ENCODE assay signal across 14 cellular contexts in the genomic region with DNA sequence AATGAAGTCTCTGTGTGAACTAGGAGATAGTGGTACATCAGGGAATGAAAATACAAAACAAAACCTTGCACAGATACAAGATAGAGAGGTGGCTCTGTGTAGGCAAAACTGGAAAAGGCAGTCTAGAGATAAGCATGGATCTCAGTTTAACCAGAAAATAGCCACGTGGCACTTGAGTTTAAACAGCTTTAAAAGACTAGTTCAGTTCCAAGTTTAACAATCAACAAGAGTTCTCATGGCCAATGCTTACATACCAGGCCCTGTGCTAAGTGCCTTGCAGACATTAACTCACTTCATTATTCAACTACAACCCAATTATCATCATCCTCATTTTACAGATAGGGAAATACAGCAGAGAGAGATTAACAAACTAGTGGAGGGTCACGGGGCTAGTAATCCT.
DNase-seq lines count a peak whose midpoint lies in the region; ATAC-seq and TF ChIP-seq lines count a peak whose summit lies in the region.
"Had no signal": no experiment of that assay in that cellular context is flagged by ENCODE, and none has a peak within 500 bp of the region (broad histone marks: within the 10 kb centered on the region; RNA-seq: fewer than 3 reads in every experiment).

No MANE protein-coding gene starts in this region.

- H3K4me3 ChIP-seq in Karpas-422 (ENCODE audit: low read length) (no peak overlapping the region), left lung (no peak overlapping the region), smooth muscle cell (no peak overlapping the region)
- H3K4me3 ChIP-seq: A549 had no signal

- H4K20me1 ChIP-seq in Karpas-422 (ENCODE audit: insufficient read depth, low read depth, low read length) = no peaks in the 10 kb centered on the region
- no peaks in the 10 kb centered on the region for H4K20me1 ChIP-seq in smooth muscle cell (ENCODE audit: low read depth)

- no peaks in the 10 kb centered on the region for H3F3A ChIP-seq in smooth muscle cell (ENCODE audit: low read depth)

- H3K4me1 ChIP-seq in Karpas-422 (ENCODE audit: low read length) (peaks cover 28% of the 10 kb centered on the region), left lung (no peaks in the 10 kb centered on the region), smooth muscle cell (ENCODE audit: low read depth) (no peaks in the 10 kb centered on the region)
- H3K4me1 ChIP-seq: A549, BE2C had no signal

- no peak for DNase-seq in Karpas-422
- DNase-seq in OCI-M1 (lab: John Stamatoyannopoulos, UW) = peak; percentile 26
- DNase-seq in left lung = no peak
- DNase-seq in smooth muscle cell (lab: John Stamatoyannopoulos, UW; ENCODE audit: unreplicated experiment) = no peak
- no peak for DNase-seq in pons (ENCODE audit: low spot score)
- no peak for DNase-seq in GOT3 (lab: John Stamatoyannopoulos, UW)
- DNase-seq: BE2C; CD4-positive, alpha-beta memory T cell; DMS153; EL; H7 had no signal

- no peak overlapping the region for H3K4me2 ChIP-seq in Karpas-422 (ENCODE audit: low read depth, low read length, poor library complexity, severe bottlenecking)
- peak overlapping the region; percentile 56 for H3K4me2 ChIP-seq in smooth muscle cell
- H3K4me2 ChIP-seq: A549 had no signal

- H3K27ac ChIP-seq in Karpas-422 (ENCODE audit: low read length) = peak overlapping the region; percentile 32; the same call in 1 of the 2 replicates
- H3K27ac ChIP-seq in left lung = no peak overlapping the region
- H3K27ac ChIP-seq in smooth muscle cell (ENCODE audit: low read depth) = peak overlapping the region; percentile 61
- H3K27ac ChIP-seq: A549, C4-2B, HL-60 had no signal

- H3K9me3 ChIP-seq in Karpas-422 (ENCODE audit: low read length) (no peaks in the 10 kb centered on the region), left lung (no peaks in the 10 kb centered on the region), smooth muscle cell (replicated peaks; ENCODE audit: low read depth) (no peaks in the 10 kb centered on the region)
- H3K9me3 ChIP-seq: A549, BE2C had no signal

- ATAC-seq in left lung = peak; percentile 71
- ATAC-seq: A549 had no signal

- 19% methylated on average over 2 of the region's 2 CpGs for WGBS in smooth muscle cell (ENCODE audit: low lambda C conversion rate)

- intact Hi-C loops in left lung (cut with DNase I) = no loop called here

- H3K27me3 ChIP-seq in Karpas-422 (ENCODE audit: low read length) (no peaks in the 10 kb centered on the region), left lung (no peaks in the 10 kb centered on the region), smooth muscle cell (ENCODE audit: low read depth) (no peaks in the 10 kb centered on the region)

- H3K36me3 ChIP-seq in Karpas-422 (ENCODE audit: insufficient read depth, low read length) (peaks cover 59% of the 10 kb centered on the region), left lung (no peaks in the 10 kb centered on the region), smooth muscle cell (ENCODE audit: low read depth) (no peaks in the 10 kb centered on the region)
- H3K36me3 ChIP-seq: BE2C had no signal

- TF ChIP-seq CTCF in left lung (IDR thresholded peaks at IDR 0.05) = no peak
- no peak for TF ChIP-seq CTCF in smooth muscle cell (IDR thresholded peaks at IDR 0.05; ENCODE audit: borderline replicate concordance, insufficient read depth, poor library complexity, severe bottlenecking)

- H3K79me2 ChIP-seq in Karpas-422 (ENCODE audit: low read length) (peaks cover 74% of the 10 kb centered on the region), smooth muscle cell (ENCODE audit: low read depth) (no peaks in the 10 kb centered on the region)

- no peaks in the 10 kb centered on the region for H3K9me2 ChIP-seq in Karpas-422 (replicated peaks; ENCODE audit: insufficient read depth, low read length)

- H2AFZ ChIP-seq in Karpas-422 (ENCODE audit: low read length) (0 out of 2 replicates have a peak overlapping the region, but pooled peaks have one; percentile 34), smooth muscle cell (ENCODE audit: low read depth) (peak overlapping the region; percentile 72)

- H3K9ac ChIP-seq in Karpas-422 (ENCODE audit: low read length) = no peak overlapping the region
- no peak overlapping the region for H3K9ac ChIP-seq in smooth muscle cell (ENCODE audit: low read depth)

Comparison
In these comparisons a context has a peak if more than half of its experiments do, and no peak if none do; other contexts are left out.
1. H3K27ac ChIP-seq: peak in Karpas-422 (single experiment) and smooth muscle cell (single experiment); none in left lung (0 of 2).